Comparison of ENCODE assay signal across 8 cellular contexts in genomic region chr3:98812851-98813374, GRCh38. TPM values are rescaled to one million over a fixed set of nuclear protein-coding genes. Genes with fewer than 3 reads are reported as not detected.
A peak's percentile ranks its signal among the peaks of the same experiment; 100 is the strongest.
DNase-seq lines count a peak whose midpoint lies in the region; ATAC-seq, FAIRE-seq and TF ChIP-seq lines count a peak whose summit lies in the region.

No MANE protein-coding gene starts in this region.

- no peaks in the 10 kb centered on the region for H3K36me3 ChIP-seq in GM12878 (ENCODE audit: control insufficient read depth in 2 of 2, insufficient read depth in 2 of 2, low read length in 1 of 2)
- H3K36me3 ChIP-seq in kidney epithelial cell (ENCODE audit: control insufficient read depth, insufficient read depth, low read length) = peaks cover 6% of the 10 kb centered on the region

- peak; percentile 61 for DNase-seq in DMS114 treated with DMSO at 0.1 percent for 48 hours (lab: John Stamatoyannopoulos, UW; ENCODE audit: unreplicated experiment)
- peak; percentile 83 for DNase-seq in NCI-H1694 treated with DMSO at 0.1 percent for 48 hours (lab: John Stamatoyannopoulos, UW)
- no peak for DNase-seq in GM12878 (ENCODE audit: low read depth, low spot score)
- DNase-seq in kidney epithelial cell (ENCODE audit: low read depth) = no peak
- no peak for DNase-seq in stimulated activated CD4-positive, alpha-beta T cell treated with anti-CD3 and anti-CD28 coated beads, Interleukin-15, amount 100 ng/mL, for 24 hours
- DNase-seq in activated naive CD4-positive, alpha-beta T cell treated with anti-CD3 and anti-CD28 coated beads for 36 hours = no peak

- no peak overlapping the region for H2AFZ ChIP-seq in GM12878 (ENCODE audit: control insufficient read depth, low read depth, low read length)

- 38% methylated on average over 5 of the region's 5 CpGs for WGBS in GM12878 (ENCODE audit: insufficient coverage, insufficient replicate concordance, low lambda C conversion rate, missing lambda C conversion rate)

- no peak overlapping the region for H3K4me3 Mint-ChIP-seq in activated naive CD4-positive, alpha-beta T cell treated with anti-CD3 and anti-CD28 coated beads for 36 hours

- no peak overlapping the region for H3K27ac ChIP-seq in GM12878 (ENCODE audit: control insufficient read depth, insufficient read depth)

- peak; percentile 87 for FAIRE-seq in GM12878 (lab: Jason Lieb, UNC)

- H3K9ac ChIP-seq in GM12878 (ENCODE audit: control insufficient read depth, insufficient read depth, low read length) = no peak overlapping the region

- RAD21 ChIA-PET in GM12878 (lab: Charles Lee; ENCODE audit: unreplicated experiment) = interaction anchor here (0.6 to 9.4 kb wide), 8 partner anchors 18 to 718 kb away, joined by 3 to 224 read pairs (median 4); partner anchors contain the start of gene CPOX

- CTCF ChIA-PET in GM12878 (lab: Yijun Ruan, JAX) = interaction anchor here (0.7 to 9.4 kb wide), 34 partner anchors 19 to 773 kb away, joined by 3 to 373 read pairs (median 4); partner anchors contain the start of genes CPOX and DCBLD2
- CTCF ChIA-PET in activated naive CD4-positive, alpha-beta T cell treated with anti-CD3 and anti-CD28 coated beads for 36 hours (lab: Charles Lee) = interaction anchor here (0.6 to 7.2 kb wide), 9 partner anchors 11 to 219 kb away, joined by 3 to 73 read pairs (median 4); partner anchors contain the start of gene CPOX

- H3K27me3 ChIP-seq in GM12878 (replicated peaks in 1 of 2; ENCODE audit: control insufficient read depth in 2 of 2, insufficient read depth in 2 of 2, low read length in 1 of 2) (no peaks in the 10 kb centered on the region), kidney epithelial cell (ENCODE audit: control insufficient read depth, insufficient read depth, low read length) (no peaks in the 10 kb centered on the region)

- intact Hi-C loops in GM12878 (cut with micrococcal nuclease; ENCODE audit: unreplicated experiment) = loop anchor here (1.0 to 10.0 kb wide), 5 partner anchors 156 to 774 kb away; no protein-coding TSS in a partner anchor
- intact Hi-C loops in activated naive CD4-positive, alpha-beta T cell treated with anti-CD3 and anti-CD28 coated beads for 36 hours (cut with micrococcal nuclease) = loop anchor here (1.0 kb wide), 3 partner anchors 211 to 774 kb away; no protein-coding TSS in a partner anchor

- H3K9me3 ChIP-seq in GM12878 (replicated peaks; ENCODE audit: control insufficient read depth, insufficient read depth, low read length) = no peaks in the 10 kb centered on the region

- in situ Hi-C loops in GM12878 (cut with MboI) = loop anchor here (5.0 to 25.0 kb wide), 3 partner anchors 211 to 771 kb away; no protein-coding TSS in a partner anchor

- H3K36me3 Mint-ChIP-seq in activated naive CD4-positive, alpha-beta T cell treated with anti-CD3 and anti-CD28 coated beads for 36 hours (ENCODE audit: low read depth) = no peaks in the 10 kb centered on the region

- H3K27ac Mint-ChIP-seq in activated naive CD4-positive, alpha-beta T cell treated with anti-CD3 and anti-CD28 coated beads for 36 hours = no peak overlapping the region

- H4K20me1 ChIP-seq in GM12878 (ENCODE audit: control insufficient read depth, insufficient read depth) = no peaks in the 10 kb centered on the region

- H3K27me3 Mint-ChIP-seq in activated naive CD4-positive, alpha-beta T cell treated with anti-CD3 and anti-CD28 coated beads for 36 hours (ENCODE audit: low read depth) = no peaks in the 10 kb centered on the region

- BruUV-seq in GM12878 (replicated peaks; lab: Mats Ljungman, UMichigan) = no TSS peak

- POLR2A ChIA-PET in GM12878 (lab: Charles Lee) = interaction anchor here (1.3 kb wide), 1 partner anchor 211 kb away, joined by 4 read pairs; no protein-coding TSS in a partner anchor

- H3K4me1 Mint-ChIP-seq in activated naive CD4-positive, alpha-beta T cell treated with anti-CD3 and anti-CD28 coated beads for 36 hours (ENCODE audit: low read depth) = no peaks in the 10 kb centered on the region

- H3K4me2 ChIP-seq in GM12878 (ENCODE audit: control insufficient read depth, insufficient read depth) = no peak overlapping the region

- TF ChIP-seq CTCF in GM12878 (IDR thresholded peaks at IDR 0.05 in 2 of 3, conservative IDR thresholded peaks at IDR 0.05 in 1 of 3; ENCODE audit: control insufficient read depth in 2 of 3, extremely low read depth in 1 of 3, insufficient read depth in 1 of 3, low read depth in 3 of 3, low read length in 3 of 3) (peak; percentile 47 to 72 (median 49)), kidney epithelial cell (IDR thresholded peaks at IDR 0.05; ENCODE audit: insufficient read depth, low read length, poor library complexity, severe bottlenecking) (peak; percentile 40)

- TF ChIP-seq EP300 in GM12878 (IDR thresholded peaks at IDR 0.05; ENCODE audit: borderline replicate concordance in 1 of 2, control insufficient read depth in 1 of 2, low read depth in 2 of 2, low read length in 2 of 2) = no peak

- ATAC-seq in GM21723 (IDR thresholded peaks at IDR 0.05; ENCODE audit: unreplicated experiment) (peak; percentile 66), GM12878 (peak; percentile 67), GM21360 (IDR thresholded peaks at IDR 0.05; ENCODE audit: unreplicated experiment) (no peak)

- H3K4me3 ChIP-seq in GM12878 (no peak overlapping the region), kidney epithelial cell (ENCODE audit: low read depth, low read length) (no peak overlapping the region)

- peak; percentile 82 for TF ChIP-seq RAD21 in GM12878 (IDR thresholded peaks at IDR 0.05; ENCODE audit: insufficient read depth, low read depth, low read length)

- no peaks in the 10 kb centered on the region for H3K4me1 ChIP-seq in GM12878 (ENCODE audit: control insufficient read depth, insufficient read depth, low read length)

- no peaks in the 10 kb centered on the region for H3K79me2 ChIP-seq in GM12878 (ENCODE audit: control insufficient read depth, insufficient read depth, low read length)

- no peaks in the 10 kb centered on the region for H3K9me3 Mint-ChIP-seq in activated naive CD4-positive, alpha-beta T cell treated with anti-CD3 and anti-CD28 coated beads for 36 hours

- no peak for TF ChIP-seq POLR2A in GM12878 (IDR thresholded peaks at IDR 0.05; ENCODE audit: low read depth, low read length)

- SMC1A ChIA-PET in GM12878 (lab: Charles Lee; ENCODE audit: uncharacterized antibody, unreplicated experiment) = interaction anchor here (0.7 to 10.2 kb wide), 17 partner anchors 15 to 701 kb away, joined by 3 to 408 read pairs (median 4); partner anchors contain the start of gene CPOX

TF ChIP-seq in GM12878, 131 proteins besides CTCF, POLR2A, EP300 and RAD21 (continues in another document):
- TF ChIP-seq DPF2 (IDR thresholded peaks at IDR 0.05) (no peak), SIN3A (IDR thresholded peaks at IDR 0.05; ENCODE audit: low read depth, low read length) (no peak), SMAD1 (IDR thresholded peaks at IDR 0.05; ENCODE audit: low read depth, partially characterized antibody) (no peak), SKIL (IDR thresholded peaks at IDR 0.05; ENCODE audit: low read depth, poor library complexity, severe bottlenecking) (peak; percentile 60), BHLHE40 (IDR thresholded peaks at IDR 0.05; ENCODE audit: borderline replicate concordance in 1 of 2, low read depth in 2 of 2, low read length in 1 of 2) (no peak), SMC3 (IDR thresholded peaks at IDR 0.05; ENCODE audit: borderline replicate concordance, low read length) (peak; percentile 78; the same call in 1 of the 2 replicates), SPI1 (IDR thresholded peaks at IDR 0.05; ENCODE audit: borderline replicate concordance, insufficient read depth, low read depth, low read length) (no peak)

RNA-seq across cellular contexts. Expression of gene ST3GAL6, which starts 49.8 kb away (rescaled TPM):
- 172 and 176 TPM in 2 replicates for total RNA-seq in GM12878 (2013; cell fraction: nucleolus; rRNA removed)
- total RNA-seq in GM12878 (2014; rRNA removed) (35.4 and 43.9 TPM in 2 replicates), GM12878 (2014; rRNA removed; fragmentation: Illumina TruSeq; extraction: Trizol) (38.6 and 39.2 TPM in 2 replicates), GM12878 (2021) (36.2 TPM in 2 replicates), kidney epithelial cell (1.2 and 2.1 TPM in 2 replicates)
- 3.2 TPM for polyA plus RNA-seq in GM12878 (2011; ENCODE audit: low read depth)
- polyA plus RNA-seq in GM12878 (2011; rRNA removed) (20.2 and 31.3 TPM in 2 replicates), GM12878 (2014; fragmentation: Illumina TruSeq; extraction: Trizol) (38.8 and 58.0 TPM in 2 replicates), GM12878 (2014; fragmentation: Nextera tagmentation; extraction: Ambion mirVana) (10 to 100 TPM; 19.5 to 31.4 TPM), GM12878 (2014; rRNA removed) (32.4 and 41.2 TPM in 2 replicates), GM12878 (2016; fragmentation: Nextera tagmentation; extraction: Ambion mirVana) (10 to 100 TPM; 38.8 to 40.4 TPM)
- 6.9 and 9.8 TPM in 2 replicates for polyA plus RNA-seq in GM12878 (2011; cell fraction: cytosol; rRNA removed)
- polyA plus RNA-seq in GM12878 (2011; cell fraction: nucleus; rRNA removed) = 21.4 and 27.9 TPM in 2 replicates
- 6.3 and 11.1 TPM in 2 replicates for polyA plus RNA-seq in GM12878 (2012)
- polyA minus RNA-seq in GM12878 (2011; rRNA and poly(A)+ RNA removed) = 10.3 and 13.2 TPM in 2 replicates
- polyA minus RNA-seq in GM12878 (2011; cell fraction: cytosol; rRNA and poly(A)+ RNA removed) = 7.8 and 8.3 TPM in 2 replicates
- polyA minus RNA-seq in GM12878 (2011; cell fraction: nucleus; rRNA and poly(A)+ RNA removed) = 25.9 and 40.0 TPM in 2 replicates
- total RNA-seq in activated naive CD4-positive, alpha-beta T cell treated with anti-CD3 and anti-CD28 coated beads for 36 hours = not detected

Comparison
In these comparisons a context has a peak if more than half of its experiments do, and no peak if none do; other contexts are left out.
1. DNase-seq: peak in DMS114 treated with DMSO at 0.1 percent for 48 hours (single experiment) and NCI-H1694 treated with DMSO at 0.1 percent for 48 hours (single experiment); none in GM12878 (single experiment), kidney epithelial cell (single experiment), stimulated activated CD4-positive, alpha-beta T cell treated with anti-CD3 and anti-CD28 coated beads, Interleukin-15, amount 100 ng/mL, for 24 hours (single experiment) and activated naive CD4-positive, alpha-beta T cell treated with anti-CD3 and anti-CD28 coated beads for 36 hours (single experiment).
2. RNA of gene ST3GAL6, which starts 49.8 kb away (total RNA-seq): 35.4 to 176 TPM in GM12878; 1.2 to 2.1 TPM in kidney epithelial cell and not detected in activated naive CD4-positive, alpha-beta T cell treated with anti-CD3 and anti-CD28 coated beads for 36 hours; every median in the first group is over 10 times any median in the second.